Comparison of ENCODE assay signal across 1 cellular context in genomic region chr9:109320734-109321448, GRCh38.
TF ChIP-seq lines count a peak whose summit lies in the region.

TSS of gene EPB41L4B (minus strand) at chr9:109321059. CDS start at chr9:109320446, 613 bp downstream.

TF ChIP-seq in K562, 482 proteins besides CTCF, POLR2A, EP300 and RAD21 (continued from another document and continues in another):
- no peak for TF ChIP-seq BCLAF1 (IDR thresholded peaks at IDR 0.05; ENCODE audit: borderline replicate concordance in 1 of 2, control insufficient read depth in 1 of 2, low read depth in 2 of 2, low read length in 1 of 2)
- no peak for TF ChIP-seq GTF2E2 (tag; IDR thresholded peaks at IDR 0.05)
- TF ChIP-seq ZBTB5 (IDR thresholded peaks at IDR 0.05) = no peak
- TF ChIP-seq ZNF12 (CRISPR knock-in tag; IDR thresholded peaks at IDR 0.05) = no peak
- no peak for TF ChIP-seq DPF2 (IDR thresholded peaks at IDR 0.05)
- TF ChIP-seq IRF2 (CRISPR knock-in tag; IDR thresholded peaks at IDR 0.05) = no peak
- TF ChIP-seq AFF1 (IDR thresholded peaks at IDR 0.05; ENCODE audit: low read depth in 1 of 2, partially characterized antibody in 2 of 2) = no peak
- 0 out of 2 replicates have a peak, but pooled peaks have one; percentile 41 for TF ChIP-seq JUND (IDR thresholded peaks at IDR 0.05; ENCODE audit: borderline replicate concordance, low read depth, low read length)
- TF ChIP-seq JUND (tag; IDR thresholded peaks at IDR 0.05; ENCODE audit: borderline replicate concordance, low read depth, low read length) = no peak; the same call in 2 of the 3 replicates
- TF ChIP-seq LCOR (CRISPR knock-in tag; IDR thresholded peaks at IDR 0.05) = no peak; the same call in 1 of the 2 replicates
- 0 out of 2 replicates have a peak, but pooled peaks have one; percentile 31 for TF ChIP-seq ZBTB40 (IDR thresholded peaks at IDR 0.05)
- TF ChIP-seq ZBTB40 (CRISPR knock-in tag; IDR thresholded peaks at IDR 0.05) = no peak
- TF ChIP-seq ZNF318 (IDR thresholded peaks at IDR 0.05; ENCODE audit: borderline replicate concordance in 1 of 2, low read depth in 1 of 2) = no peak
- TF ChIP-seq HNRNPL (IDR thresholded peaks at IDR 0.05; ENCODE audit: low read depth, low read length) = no peak
- no peak for TF ChIP-seq CBX8 (IDR thresholded peaks at IDR 0.05; ENCODE audit: borderline replicate concordance, extremely low read depth, low read depth, low read length, poor library complexity, severe bottlenecking)
- no peak for TF ChIP-seq ZNF217 (CRISPR knock-in tag; IDR thresholded peaks at IDR 0.05)
- TF ChIP-seq RB1 (IDR thresholded peaks at IDR 0.05; ENCODE audit: low read depth) = peak; percentile 91
- TF ChIP-seq ATF3 (IDR thresholded peaks at IDR 0.05) = no peak
- no peak for TF ChIP-seq ATF3 (CRISPR knock-in tag; conservative IDR thresholded peaks at IDR 0.05)
- TF ChIP-seq PCBP2 (IDR thresholded peaks at IDR 0.05; ENCODE audit: low read depth, low read length, poor library complexity, severe bottlenecking) = no peak
- TF ChIP-seq ETV1 (tag; conservative IDR thresholded peaks at IDR 0.05; ENCODE audit: low read depth) = peak; percentile 34; the same call in 1 of the 2 replicates
- TF ChIP-seq SMAD3 (CRISPR knock-in tag; conservative IDR thresholded peaks at IDR 0.05) = no peak
- TF ChIP-seq NFIC (IDR thresholded peaks at IDR 0.05) = no peak
- TF ChIP-seq PRMT5 (CRISPR knock-in tag; IDR thresholded peaks at IDR 0.05) = no peak
